Comparison of ENCODE assay signal across 8 cellular contexts in the genomic region with DNA sequence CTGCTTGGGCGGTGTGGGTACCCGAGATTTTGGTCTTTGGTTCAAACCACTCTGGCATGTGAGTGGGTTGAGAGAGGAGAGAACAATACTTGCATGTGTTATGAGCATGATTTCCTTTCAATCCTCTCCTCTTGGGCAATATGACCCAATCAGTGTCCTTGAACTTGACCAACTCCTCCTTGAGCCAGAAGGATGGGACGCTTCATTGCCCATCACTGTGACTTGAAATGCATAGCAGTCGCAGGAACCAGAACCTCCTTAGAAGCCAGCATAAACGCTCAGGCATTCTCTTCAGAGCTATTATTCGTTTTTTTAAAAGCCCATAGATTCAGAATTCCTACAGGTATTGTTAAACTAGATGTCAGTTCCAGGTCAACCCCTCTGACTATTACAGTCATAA.
"Had no signal": no experiment of that assay in that cellular context is flagged by ENCODE, and none has a peak within 500 bp of the region (broad histone marks: within the 10 kb centered on the region; RNA-seq: fewer than 3 reads in every experiment).

No MANE protein-coding gene starts in this region.

- H3K4me3 Mint-ChIP-seq: HFFc6 had no signal

- H3K4me3 ChIP-seq: HAP-1, K562 had no signal

- DNase-seq: GOT3, H7, HFFc6, IMR-90, KG1 had no signal

- H3K27ac Mint-ChIP-seq: HFFc6 had no signal

- H3K4me1 ChIP-seq: HAP-1 had no signal

- ATAC-seq: HCT116, K562 had no signal

- H3K36me3 ChIP-seq: HAP-1 had no signal
